10 cellular contexts compared by ENCODE assay signal in genomic region chr20:62059926-62060630, GRCh38.
"Had no signal": no experiment of that assay in that cellular context is flagged by ENCODE, and none has a peak within 500 bp of the region (broad histone marks: within the 10 kb centered on the region; RNA-seq: fewer than 3 reads in every experiment).

No MANE protein-coding gene starts in this region.

- H3K36me3 ChIP-seq: pancreas had no signal

- DNase-seq: activated CD4-positive, alpha-beta T cell treated with anti-CD3 and anti-CD28 coated beads, Interleukin-2, amount 50 U/mL, for 1 hour; activated naive CD4-positive, alpha-beta T cell treated with anti-CD3 and anti-CD28 coated beads, Interleukin-2, amount 10 ng/mL, durations not matched to agents 7 days and 5 days; islet precursor cell; pancreas; sigmoid colon; stimulated activated CD4-positive, alpha-beta T cell treated with anti-CD3 and anti-CD28 coated beads, Interleukin-1b, Interleukin-23, amount 100 ng/mL, for 48 hours; T-helper 9 cell had no signal

- H3K27me3 Mint-ChIP-seq: activated naive CD4-positive, alpha-beta T cell treated with anti-CD3 and anti-CD28 coated beads, Interleukin-2, amount 10 ng/mL, durations not matched to agents 7 days and 5 days had no signal

- H3K27ac ChIP-seq: ascending aorta, pancreas, sigmoid colon, tibial nerve had no signal

- H3K9me3 Mint-ChIP-seq: activated naive CD4-positive, alpha-beta T cell treated with anti-CD3 and anti-CD28 coated beads, Interleukin-2, amount 10 ng/mL, durations not matched to agents 7 days and 5 days had no signal

- H3K27me3 ChIP-seq: ascending aorta, pancreas, sigmoid colon, tibial nerve had no signal

- H3K4me3 Mint-ChIP-seq: activated naive CD4-positive, alpha-beta T cell treated with anti-CD3 and anti-CD28 coated beads, Interleukin-2, amount 10 ng/mL, durations not matched to agents 7 days and 5 days had no signal

- H3K4me3 ChIP-seq: ascending aorta, pancreas, sigmoid colon, tibial nerve had no signal

- H3K9me3 ChIP-seq: ascending aorta, pancreas, sigmoid colon, tibial nerve had no signal

- ATAC-seq: activated CD4-positive, CD25-positive, alpha-beta regulatory T cell treated with anti-CD3 and anti-CD28 coated beads, Interleukin-2, amount 50 U/mL, for 24 hours; pancreas had no signal

- H3K27ac Mint-ChIP-seq: activated naive CD4-positive, alpha-beta T cell treated with anti-CD3 and anti-CD28 coated beads, Interleukin-2, amount 10 ng/mL, durations not matched to agents 7 days and 5 days had no signal
